1 cellular context compared by ENCODE assay signal in genomic region chr9:128163523-128164331, GRCh38.
TF ChIP-seq lines count a peak whose summit lies in the region.

No MANE protein-coding gene starts in this region.

TF ChIP-seq in K562, 482 proteins besides CTCF, POLR2A, EP300 and RAD21 (continues in another document):
- TF ChIP-seq REST (CRISPR knock-in tag; IDR thresholded peaks at IDR 0.05; ENCODE audit: low read depth) = no peak
- no peak for TF ChIP-seq SNRNP70 (optimal IDR thresholded peaks at IDR 0.05; ENCODE audit: low read depth, low read length)
- TF ChIP-seq POLR2H (tag; IDR thresholded peaks at IDR 0.05; ENCODE audit: low read depth) = no peak
- TF ChIP-seq ZBTB2 (IDR thresholded peaks at IDR 0.05) = no peak
- TF ChIP-seq ZNF232 (CRISPR knock-in tag; IDR thresholded peaks at IDR 0.05) = no peak
- no peak for TF ChIP-seq PTBP1 (IDR thresholded peaks at IDR 0.05; ENCODE audit: low read depth, low read length)
- no peak for TF ChIP-seq RERE (CRISPR knock-in tag; IDR thresholded peaks at IDR 0.05; ENCODE audit: borderline replicate concordance)
- TF ChIP-seq HCFC1 (IDR thresholded peaks at IDR 0.05; ENCODE audit: low read depth, low read length) = no peak
- no peak for TF ChIP-seq ETV6 (IDR thresholded peaks at IDR 0.05; ENCODE audit: borderline replicate concordance in 1 of 2, low read depth in 2 of 2, low read length in 1 of 2)
- TF ChIP-seq ETV6 (CRISPR knock-in tag; IDR thresholded peaks at IDR 0.05; ENCODE audit: borderline replicate concordance) = no peak
- TF ChIP-seq ELF1 (tag; IDR thresholded peaks at IDR 0.05) = no peak
- TF ChIP-seq BCOR (IDR thresholded peaks at IDR 0.05) = peak; percentile 89
- TF ChIP-seq MXI1 (IDR thresholded peaks at IDR 0.05; ENCODE audit: low read depth, low read length) = no peak
- TF ChIP-seq MEF2D (tag; conservative IDR thresholded peaks at IDR 0.05; ENCODE audit: low read depth) = no peak
- no peak for TF ChIP-seq ZNF57 (CRISPR knock-in tag; IDR thresholded peaks at IDR 0.05)
- TF ChIP-seq SMARCB1 (IDR thresholded peaks at IDR 0.05; ENCODE audit: insufficient read length, low read depth) = no peak
- TF ChIP-seq NFIC (IDR thresholded peaks at IDR 0.05) = no peak
- 0 out of 2 replicates have a peak, but pooled peaks have one; percentile 48 for TF ChIP-seq HMGXB4 (CRISPR knock-in tag; IDR thresholded peaks at IDR 0.05)
- no peak for TF ChIP-seq BACH1 (tag; IDR thresholded peaks at IDR 0.05)
- no peak for TF ChIP-seq NFYB (IDR thresholded peaks at IDR 0.05; ENCODE audit: extremely low read depth, insufficient read length)
- TF ChIP-seq XRCC4 (IDR thresholded peaks at IDR 0.05; ENCODE audit: extremely low read depth, insufficient read depth, insufficient read length) = no peak
- no peak for TF ChIP-seq YY1 (IDR thresholded peaks at IDR 0.05; ENCODE audit: borderline replicate concordance in 1 of 3, control insufficient read depth in 1 of 3, extremely low read depth in 1 of 3, insufficient read depth in 3 of 3, insufficient read length in 1 of 3, insufficient replicate concordance in 2 of 3, low read depth in 1 of 3, low read length in 2 of 3)
- 0 out of 2 replicates have a peak, but pooled peaks have one; percentile 14 for TF ChIP-seq PPARD (CRISPR knock-in tag; IDR thresholded peaks at IDR 0.05)
- TF ChIP-seq RBFOX2 (IDR thresholded peaks at IDR 0.05; ENCODE audit: low read depth, low read length) = peak; percentile 58
- TF ChIP-seq NRF1 (conservative IDR thresholded peaks at IDR 0.05 in 1 of 2, IDR thresholded peaks at IDR 0.05 in 1 of 2) = no peak
- no peak for TF ChIP-seq CC2D1A (IDR thresholded peaks at IDR 0.05)
- TF ChIP-seq TRIM28 (IDR thresholded peaks at IDR 0.05) = no peak
- TF ChIP-seq BHLHE40 (IDR thresholded peaks at IDR 0.05; ENCODE audit: low read length) = 0 out of 2 replicates have a peak, but pooled peaks have one; percentile 18
- no peak for TF ChIP-seq EWSR1 (IDR thresholded peaks at IDR 0.05; ENCODE audit: borderline replicate concordance, low read depth, partially characterized antibody)
- TF ChIP-seq RCOR1 (IDR thresholded peaks at IDR 0.05; ENCODE audit: borderline replicate concordance in 1 of 2, low read depth in 2 of 2, low read length in 2 of 2) = 0 out of 4 replicates have a peak, but pooled peaks of 1 of the 2 experiments have one; percentile 57
- TF ChIP-seq MCM2 (IDR thresholded peaks at IDR 0.05; ENCODE audit: low read depth) = no peak
- TF ChIP-seq ETS1 (conservative IDR thresholded peaks at IDR 0.05; ENCODE audit: control insufficient read depth, low read depth, low read length) = 0 out of 2 replicates have a peak, but pooled peaks have one; percentile 29
- no peak for TF ChIP-seq ZBTB1 (CRISPR knock-in tag; IDR thresholded peaks at IDR 0.05; ENCODE audit: borderline replicate concordance, low read depth)
- no peak for TF ChIP-seq ZNF830 (CRISPR knock-in tag; IDR thresholded peaks at IDR 0.05)
- no peak for TF ChIP-seq ZNF140 (CRISPR knock-in tag; IDR thresholded peaks at IDR 0.05)
- no peak for TF ChIP-seq ZNF444 (CRISPR knock-in tag; IDR thresholded peaks at IDR 0.05)
- no peak for TF ChIP-seq ZNF76 (CRISPR knock-in tag; IDR thresholded peaks at IDR 0.05; ENCODE audit: borderline replicate concordance)
- TF ChIP-seq BRF2 (IDR thresholded peaks at IDR 0.05; ENCODE audit: borderline replicate concordance, insufficient read depth, insufficient read length) = no peak
- no peak for TF ChIP-seq HMG20B (CRISPR knock-in tag; IDR thresholded peaks at IDR 0.05)
- TF ChIP-seq ESRRA (IDR thresholded peaks at IDR 0.05; ENCODE audit: borderline replicate concordance, low read depth) = no peak
- no peak for TF ChIP-seq ZBTB8A (IDR thresholded peaks at IDR 0.05; ENCODE audit: partially characterized antibody)
- TF ChIP-seq PHB (CRISPR knock-in tag; IDR thresholded peaks at IDR 0.05) = no peak
- TF ChIP-seq HBP1 (CRISPR knock-in tag; IDR thresholded peaks at IDR 0.05) = no peak
- TF ChIP-seq ZNF316 (IDR thresholded peaks at IDR 0.05) = no peak
- no peak for TF ChIP-seq CHD2 (IDR thresholded peaks at IDR 0.05; ENCODE audit: low read depth, low read length)
- 0 out of 2 replicates have a peak, but pooled peaks have one; percentile 16 for TF ChIP-seq ZNF583 (CRISPR knock-in tag; IDR thresholded peaks at IDR 0.05)
- no peak for TF ChIP-seq ARHGAP35 (IDR thresholded peaks at IDR 0.05; ENCODE audit: partially characterized antibody)
- 0 out of 2 replicates have a peak, but pooled peaks have one; percentile 2 for TF ChIP-seq FOXO4 (CRISPR knock-in tag; IDR thresholded peaks at IDR 0.05)
- no peak for TF ChIP-seq SIX5 (IDR thresholded peaks at IDR 0.05; ENCODE audit: borderline replicate concordance in 1 of 2, insufficient read depth in 1 of 2, low read depth in 1 of 2, low read length in 2 of 2)
